Comparison of ENCODE assay signal across 1 cellular context in genomic region chr1:151189638-151190445, GRCh38.
A peak's percentile ranks its signal among the peaks of the same experiment; 100 is the strongest.
TF ChIP-seq lines count a peak whose summit lies in the region.

TSS of gene VPS72 (minus strand) at chr1:151190197. CDS start at chr1:151190121, 76 bp downstream.

TF ChIP-seq in HEK293, 187 proteins besides CTCF, POLR2A, EP300 and RAD21 (continued from another document and continues in another):
- 0 out of 2 replicates have a peak, but pooled peaks have one; percentile 25 for TF ChIP-seq ZSCAN5A (tag by site-specific recombination; IDR thresholded peaks at IDR 0.05)
- TF ChIP-seq ZBTB6 (tag by site-specific recombination; IDR thresholded peaks at IDR 0.05): peak; percentile 97
- no peak for TF ChIP-seq ZNF155 (tag by site-specific recombination; IDR thresholded peaks at IDR 0.05)
- TF ChIP-seq ZNF792 (tag by site-specific recombination; IDR thresholded peaks at IDR 0.05): 0 out of 2 replicates have a peak, but pooled peaks have one; percentile 13
- no peak for TF ChIP-seq RBAK (tag by site-specific recombination; IDR thresholded peaks at IDR 0.05)
- TF ChIP-seq ZNF560 (tag by site-specific recombination; IDR thresholded peaks at IDR 0.05; ENCODE audit: borderline replicate concordance): no peak
- peak; percentile 96 for TF ChIP-seq ZNF518A (tag by site-specific recombination; conservative IDR thresholded peaks at IDR 0.05; ENCODE audit: low read depth)
- TF ChIP-seq ZNF214 (tag by site-specific recombination; IDR thresholded peaks at IDR 0.05; ENCODE audit: borderline replicate concordance): no peak
- no peak for TF ChIP-seq ZNF621 (tag by site-specific recombination; IDR thresholded peaks at IDR 0.05)
- TF ChIP-seq PRDM4 (tag by site-specific recombination; IDR thresholded peaks at IDR 0.05): no peak
- no peak for TF ChIP-seq ZNF704 (tag by site-specific recombination; IDR thresholded peaks at IDR 0.05)
- no peak for TF ChIP-seq ZNF404 (tag by site-specific recombination; IDR thresholded peaks at IDR 0.05)
- TF ChIP-seq ZNF391 (tag by site-specific recombination; IDR thresholded peaks at IDR 0.05; ENCODE audit: borderline replicate concordance, low read depth): peak; percentile 91; the same call in 1 of the 2 replicates
- TF ChIP-seq ZNF658 (tag by site-specific recombination; IDR thresholded peaks at IDR 0.05): no peak
- TF ChIP-seq BCL11A (tag by site-specific recombination; IDR thresholded peaks at IDR 0.05; ENCODE audit: low read depth): no peak
- TF ChIP-seq ZNF610 (tag by site-specific recombination; IDR thresholded peaks at IDR 0.05; ENCODE audit: borderline replicate concordance): no peak
- peak; percentile 60 for TF ChIP-seq KLF9 (tag by site-specific recombination; IDR thresholded peaks at IDR 0.05; ENCODE audit: low read depth)
- TF ChIP-seq ZNF48 (tag by site-specific recombination; IDR thresholded peaks at IDR 0.05): no peak
- TF ChIP-seq OVOL3 (tag by site-specific recombination; IDR thresholded peaks at IDR 0.05): 0 out of 2 replicates have a peak, but pooled peaks have one; percentile 42
- no peak for TF ChIP-seq ZNF112 (tag by site-specific recombination; IDR thresholded peaks at IDR 0.05)
- TF ChIP-seq ZBTB21 (tag by site-specific recombination; IDR thresholded peaks at IDR 0.05): no peak
- TF ChIP-seq ZSCAN23 (tag by site-specific recombination; IDR thresholded peaks at IDR 0.05): no peak
- no peak for TF ChIP-seq ZNF211 (tag by site-specific recombination; IDR thresholded peaks at IDR 0.05; ENCODE audit: low read depth)
- TF ChIP-seq ZNF561 (tag by site-specific recombination; IDR thresholded peaks at IDR 0.05; ENCODE audit: borderline replicate concordance): peak; percentile 92
- no peak for TF ChIP-seq ZNF416 (tag by site-specific recombination; IDR thresholded peaks at IDR 0.05)
- TF ChIP-seq ZNF24 (tag by site-specific recombination; IDR thresholded peaks at IDR 0.05): peak; percentile 87; the same call in 1 of the 2 replicates
- TF ChIP-seq IKZF3 (tag by site-specific recombination; IDR thresholded peaks at IDR 0.05): no peak; the same call in 1 of the 2 replicates
- TF ChIP-seq ZFHX2 (tag by site-specific recombination; conservative IDR thresholded peaks at IDR 0.05): 0 out of 2 replicates have a peak, but pooled peaks have one; percentile 28
- TF ChIP-seq ZNF16 (tag by site-specific recombination; IDR thresholded peaks at IDR 0.05; ENCODE audit: low read depth): no peak
- no peak for TF ChIP-seq ZNF785 (tag by site-specific recombination; IDR thresholded peaks at IDR 0.05)
- peak; percentile 99 for TF ChIP-seq ZXDB (tag by site-specific recombination; IDR thresholded peaks at IDR 0.05)
- peak; percentile 98 for TF ChIP-seq ZNF423 (tag by site-specific recombination; IDR thresholded peaks at IDR 0.05)
- TF ChIP-seq ZNF132 (tag by site-specific recombination; IDR thresholded peaks at IDR 0.05; ENCODE audit: borderline replicate concordance): no peak
- peak; percentile 77; the same call in 1 of the 2 replicates for TF ChIP-seq ZNF692 (tag by site-specific recombination; IDR thresholded peaks at IDR 0.05)
- no peak for TF ChIP-seq ZNF19 (tag by site-specific recombination; IDR thresholded peaks at IDR 0.05; ENCODE audit: low read depth)
- no peak for TF ChIP-seq ZNF654 (tag by site-specific recombination; IDR thresholded peaks at IDR 0.05; ENCODE audit: low read depth)
- TF ChIP-seq ZNF558 (tag by site-specific recombination; IDR thresholded peaks at IDR 0.05): peak; percentile 54; the same call in 1 of the 2 replicates
- no peak for TF ChIP-seq SETDB1 (IDR thresholded peaks at IDR 0.05; ENCODE audit: insufficient read length, low read length)
- no peak for TF ChIP-seq BCL6B (tag by site-specific recombination; IDR thresholded peaks at IDR 0.05)
- TF ChIP-seq ZNF133 (tag by site-specific recombination; IDR thresholded peaks at IDR 0.05): no peak
- TF ChIP-seq TCF7L2 (IDR thresholded peaks at IDR 0.05; ENCODE audit: borderline replicate concordance, low read depth, low read length): no peak
- TF ChIP-seq ZNF776 (tag by site-specific recombination; IDR thresholded peaks at IDR 0.05; ENCODE audit: borderline replicate concordance): no peak
- no peak for TF ChIP-seq ZNF169 (tag by site-specific recombination; IDR thresholded peaks at IDR 0.05)
- TF ChIP-seq GFI1B (tag by site-specific recombination; IDR thresholded peaks at IDR 0.05): no peak
- TF ChIP-seq INSM2 (tag by site-specific recombination; IDR thresholded peaks at IDR 0.05): 0 out of 2 replicates have a peak, but pooled peaks have one; percentile 21
- peak; percentile 66; the same call in 1 of the 2 replicates for TF ChIP-seq ZNF2 (tag by site-specific recombination; IDR thresholded peaks at IDR 0.05)
